ENCODE assay signal across 1 cellular context in the genomic region with DNA sequence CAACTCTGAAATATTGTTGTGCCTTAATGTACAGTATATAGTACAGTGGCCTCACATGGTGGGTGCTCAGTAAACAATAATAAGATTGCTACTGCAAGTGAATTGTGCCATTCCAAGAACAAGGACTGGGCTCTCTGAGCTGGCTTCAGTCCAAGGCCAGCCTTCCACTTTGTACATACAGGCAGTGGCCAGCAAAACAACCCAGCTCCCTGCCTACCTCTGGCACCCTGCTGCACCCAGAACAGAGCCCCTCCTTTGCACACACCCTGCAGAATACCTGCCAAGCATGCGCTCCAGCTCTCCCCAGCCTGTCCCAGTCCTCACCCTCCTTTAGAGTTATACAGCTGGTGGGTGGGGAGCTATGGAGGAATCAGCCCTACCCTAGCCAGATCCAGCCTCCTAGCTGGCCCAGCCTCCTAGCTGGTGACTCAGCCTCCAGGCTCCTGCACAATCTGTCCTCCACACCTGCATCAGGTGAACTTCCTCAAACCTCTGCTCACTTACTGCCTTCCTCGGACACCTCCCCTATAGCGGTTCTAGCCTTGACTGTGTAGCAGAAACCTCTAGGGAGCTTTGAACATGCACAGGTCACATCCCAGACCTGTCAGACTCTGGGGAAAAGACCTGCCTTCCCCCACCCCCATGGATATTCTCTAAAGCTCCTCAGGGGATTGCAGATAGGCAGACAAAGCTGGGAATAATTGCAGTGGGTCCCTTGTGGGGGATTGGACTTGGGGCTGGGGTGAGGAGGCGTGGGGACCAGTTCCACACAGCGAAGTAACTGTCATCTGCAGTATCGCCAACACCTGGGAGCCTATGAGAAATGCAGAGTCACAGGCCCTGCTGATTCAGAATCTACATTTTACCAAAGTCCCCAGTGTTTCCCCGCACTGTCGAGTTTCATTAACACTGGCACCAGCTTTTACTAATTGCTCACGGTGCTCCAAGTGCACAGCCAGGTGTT.
TF ChIP-seq lines count a peak whose summit lies in the region.

No MANE protein-coding gene starts in this region.

TF ChIP-seq in H1, 55 proteins besides CTCF, POLR2A, EP300 and RAD21:
- TF ChIP-seq TAF7 (optimal IDR thresholded peaks at IDR 0.05; ENCODE audit: borderline replicate concordance, low read depth, low read length) (no peak), KDM4A (IDR thresholded peaks at IDR 0.05; ENCODE audit: low read depth, low read length, severe bottlenecking) (no peak), CREB1 (IDR thresholded peaks at IDR 0.05) (no peak), TEAD4 (IDR thresholded peaks at IDR 0.05; ENCODE audit: low read depth, low read length) (no peak), EGR1 (IDR thresholded peaks at IDR 0.05; ENCODE audit: borderline replicate concordance, low read depth, low read length) (no peak), TAF1 (IDR thresholded peaks at IDR 0.05; ENCODE audit: low read depth, low read length) (no peak), EZH2 (IDR thresholded peaks at IDR 0.05; ENCODE audit: low read depth, low read length, severe bottlenecking) (no peak)
